In the genomic region with DNA sequence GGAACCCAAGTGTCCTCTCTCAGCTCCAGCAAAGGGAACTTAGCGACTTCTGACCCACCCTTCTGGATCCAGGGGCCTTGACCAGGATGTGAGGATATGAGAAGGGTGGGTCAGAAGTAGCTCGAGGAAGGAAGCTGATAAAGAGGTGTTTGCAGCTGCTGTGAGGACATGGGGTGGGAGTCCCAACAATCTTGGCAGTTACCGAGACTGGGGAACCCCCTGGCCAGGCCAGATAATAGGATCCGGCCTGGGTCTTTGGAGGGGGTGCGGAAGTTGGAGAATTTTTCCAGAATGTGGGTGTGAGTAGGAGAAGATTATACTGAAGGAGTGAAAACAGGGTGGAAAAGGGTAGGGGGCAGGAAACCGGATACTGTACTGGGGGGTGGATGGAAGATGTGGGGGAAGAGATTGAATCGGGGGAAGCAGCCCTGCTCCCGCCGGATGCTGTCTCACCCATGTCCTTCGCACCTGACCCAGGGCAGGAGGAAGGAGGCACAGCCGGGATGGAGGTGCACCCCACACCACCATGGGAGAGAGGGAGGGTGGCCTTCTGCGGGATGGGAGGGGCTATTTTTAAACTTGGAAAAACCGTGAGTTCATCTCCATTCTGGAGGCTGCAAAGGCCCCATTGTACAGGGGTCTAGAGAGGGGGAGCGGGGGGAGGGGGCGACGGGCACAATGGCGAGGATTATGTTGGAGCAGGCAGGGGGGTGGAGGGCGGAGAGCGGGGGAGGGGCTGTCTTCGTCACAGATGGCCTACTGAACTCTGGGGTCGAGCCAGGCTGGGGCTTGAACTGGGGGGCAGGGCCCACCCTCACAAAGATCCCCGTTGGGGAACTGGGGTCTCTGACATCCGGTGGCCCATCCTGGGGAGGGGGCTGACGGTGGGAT, we compare ENCODE assay signal across 8 cellular contexts. TPM values are rescaled to one million over a fixed set of nuclear protein-coding genes. Genes with fewer than 3 reads are reported as not detected.
A peak's percentile ranks its signal among the peaks of the same experiment; 100 is the strongest.
DNase-seq lines count a peak whose midpoint lies in the region; ATAC-seq and TF ChIP-seq lines count a peak whose summit lies in the region.

No MANE protein-coding gene starts in this region.

- H3K4ac ChIP-seq in mesenchymal stem cell (ENCODE audit: low read depth in 1 of 2, low read length in 2 of 2): no peak overlapping the region

- H3K36me3 ChIP-seq in breast epithelium: no peaks in the 10 kb centered on the region
- peaks cover 0 to 2% of the 10 kb centered on the region in 2 experiments for H3K36me3 ChIP-seq in mesenchymal stem cell (ENCODE audit: control insufficient read depth in 1 of 2, insufficient read depth in 2 of 2, low read depth in 1 of 2, low read length in 2 of 2)
- no peaks in the 10 kb centered on the region for H3K36me3 ChIP-seq in thymus (ENCODE audit: control insufficient read depth, insufficient read depth)

- H4K8ac ChIP-seq in mesenchymal stem cell (ENCODE audit: low read length): peak overlapping the region; percentile 87

- peaks cover 28% of the 10 kb centered on the region for H3K4me1 Mint-ChIP-seq in activated CD4-positive, alpha-beta T cell treated with anti-CD3 and anti-CD28 coated beads, Interleukin-2, amount 10 ng/mL, durations not matched to agents 24 days and 14 days

- H3K27ac ChIP-seq in breast epithelium (peak overlapping the region; percentile 90 to 96), mesenchymal stem cell (ENCODE audit: low read length, poor library complexity, severe bottlenecking) (no peak overlapping the region), thymus (ENCODE audit: low read depth) (peak overlapping the region; percentile 65)

- no peak overlapping the region for H3K23ac ChIP-seq in mesenchymal stem cell (ENCODE audit: low read length in 2 of 2)

- no peaks in the 10 kb centered on the region for H3K36me3 Mint-ChIP-seq in activated CD4-positive, alpha-beta T cell treated with anti-CD3 and anti-CD28 coated beads, Interleukin-2, amount 10 ng/mL, durations not matched to agents 24 days and 14 days (ENCODE audit: low read depth)

- peaks cover 5 to 15% of the 10 kb centered on the region in 2 donors for H3K4me1 ChIP-seq in breast epithelium
- H3K4me1 ChIP-seq in mesenchymal stem cell (ENCODE audit: control insufficient read depth, insufficient read depth, low read depth, low read length): peaks cover 50% of the 10 kb centered on the region
- peaks cover 28% of the 10 kb centered on the region for H3K4me1 ChIP-seq in thymus (ENCODE audit: control insufficient read depth, insufficient read depth, low read length)

- H3K4me3 Mint-ChIP-seq in activated CD4-positive, alpha-beta T cell treated with anti-CD3 and anti-CD28 coated beads, Interleukin-2, amount 10 ng/mL, durations not matched to agents 24 days and 14 days: peak overlapping the region; percentile 70

- intact Hi-C loops in activated CD4-positive, alpha-beta T cell treated with anti-CD3 and anti-CD28 coated beads, Interleukin-2, amount 10 ng/mL, durations not matched to agents 24 days and 14 days (cut with micrococcal nuclease): loop anchor here (2.0 to 5.0 kb wide), 5 partner anchors 57 to 253 kb away; partner anchors contain the start of genes ABCG4, CBL, DPAGT1 and VPS11
- intact Hi-C loops in breast epithelium (cut with DNase I; ENCODE audit: low total_unique reads): no loop called here

- DNase-seq in activated CD4-positive, alpha-beta T cell treated with anti-CD3 and anti-CD28 coated beads, Interleukin-2, amount 10 ng/mL, durations not matched to agents 24 days and 14 days: peak; percentile 58
- no peak for DNase-seq in activated CD4-positive, alpha-beta T cell treated with anti-CD3 and anti-CD28 coated beads, Interleukin-2, amount 50 U/mL, for 1 hour
- DNase-seq in breast epithelium (ENCODE audit: low spot score in 2 of 2) (no peak), mesenchymal stem cell (no peak), GF-D8 (lab: John Stamatoyannopoulos, UW) (no peak)

- H2BK15ac ChIP-seq in mesenchymal stem cell (ENCODE audit: low read depth, poor library complexity, severe bottlenecking): peak overlapping the region; percentile 99

- H3K9ac ChIP-seq in mesenchymal stem cell (ENCODE audit: low read length): peak overlapping the region; percentile 81

- H2AK5ac ChIP-seq in mesenchymal stem cell (ENCODE audit: low read length, severe bottlenecking): peak overlapping the region; percentile 18

- H2AFZ ChIP-seq in mesenchymal stem cell (ENCODE audit: low read depth, low read length): no peak overlapping the region

- no peak overlapping the region for H2BK5ac ChIP-seq in mesenchymal stem cell (ENCODE audit: low read depth, low read length, poor library complexity, severe bottlenecking)

- H3K9me3 Mint-ChIP-seq in activated CD4-positive, alpha-beta T cell treated with anti-CD3 and anti-CD28 coated beads, Interleukin-2, amount 10 ng/mL, durations not matched to agents 24 days and 14 days: no peaks in the 10 kb centered on the region

- H3K18ac ChIP-seq in mesenchymal stem cell (ENCODE audit: low read depth in 1 of 2, low read length in 2 of 2): peak overlapping the region; percentile 58 to 65

- peak overlapping the region; percentile 92 for H4K91ac ChIP-seq in mesenchymal stem cell (ENCODE audit: low read length)

- peak overlapping the region; percentile 42 to 81 (median 53) for H3K4me3 ChIP-seq in breast epithelium
- H3K4me3 ChIP-seq in mesenchymal stem cell (ENCODE audit: insufficient read depth in 1 of 2, low read depth in 1 of 2, low read length in 2 of 2): no peak overlapping the region
- no peak overlapping the region for H3K4me3 ChIP-seq in thymus (ENCODE audit: low read length)

- H3K4me2 ChIP-seq in mesenchymal stem cell (ENCODE audit: low read length, poor library complexity, severe bottlenecking): peak overlapping the region; percentile 90

- no peaks in the 10 kb centered on the region for H3K9me3 ChIP-seq in breast epithelium
- no peaks in the 10 kb centered on the region for H3K9me3 ChIP-seq in mesenchymal stem cell (ENCODE audit: control insufficient read depth, low read length)
- H3K9me3 ChIP-seq in thymus (ENCODE audit: control insufficient read depth): no peaks in the 10 kb centered on the region

- TF ChIP-seq CTCF in breast epithelium (IDR thresholded peaks at IDR 0.05): no peak

- peaks cover 10% of the 10 kb centered on the region for H3K79me1 ChIP-seq in mesenchymal stem cell (replicated peaks; ENCODE audit: low read length, poor library complexity, severe bottlenecking)

- WGBS in mesenchymal stem cell: 56% methylated on average over 24 of the region's 24 CpGs
- 67% methylated on average over 24 of the region's 24 CpGs for WGBS in thymus

- H3K14ac ChIP-seq in mesenchymal stem cell (ENCODE audit: low read length in 2 of 2): no peak overlapping the region

- peak overlapping the region; percentile 45 to 73 for H2BK12ac ChIP-seq in mesenchymal stem cell (ENCODE audit: low read length in 2 of 2)

- H2BK120ac ChIP-seq in mesenchymal stem cell (ENCODE audit: low read depth, low read length): peak overlapping the region; percentile 46

- H3K27ac Mint-ChIP-seq in activated CD4-positive, alpha-beta T cell treated with anti-CD3 and anti-CD28 coated beads, Interleukin-2, amount 10 ng/mL, durations not matched to agents 24 days and 14 days: peak overlapping the region; percentile 87

- H3K27me3 ChIP-seq in breast epithelium (peaks cover 0 to 3% of the 10 kb centered on the region in 2 donors), mesenchymal stem cell (ENCODE audit: control insufficient read depth in 1 of 2, insufficient read depth in 1 of 2, low read length in 2 of 2) (peaks cover 0 to 35% of the 10 kb centered on the region in 2 experiments), thymus (ENCODE audit: control insufficient read depth, insufficient read depth) (peaks cover 42% of the 10 kb centered on the region)

- ATAC-seq in GM19351 (IDR thresholded peaks at IDR 0.05; ENCODE audit: unreplicated experiment) (no peak), GM21717 (IDR thresholded peaks at IDR 0.05; ENCODE audit: unreplicated experiment) (no peak)

- no peak for TF ChIP-seq POLR2A in breast epithelium (IDR thresholded peaks at IDR 0.05)

- peaks cover 26% of the 10 kb centered on the region for H3K27me3 Mint-ChIP-seq in activated CD4-positive, alpha-beta T cell treated with anti-CD3 and anti-CD28 coated beads, Interleukin-2, amount 10 ng/mL, durations not matched to agents 24 days and 14 days

RNA-seq across cellular contexts. Expression of gene MCAM, which starts 3.0 kb away (rescaled TPM):
- 7.5 and 8.1 TPM in 2 replicates for total RNA-seq in activated CD4-positive, alpha-beta T cell treated with anti-CD3 and anti-CD28 coated beads, Interleukin-2, amount 10 ng/mL, durations not matched to agents 24 days and 14 days
- total RNA-seq in breast epithelium: 1,000 to 10,000 TPM in 1 of 3 donors, 100 to 1,000 TPM in 2; 170 to 1,725 (median 408) TPM
- 80.2 TPM for polyA plus RNA-seq in mesenchymal stem cell (2013, experiment 1 of 2)
- polyA plus RNA-seq in mesenchymal stem cell (2013, experiment 2 of 2): 77.3 TPM
- 54.4 TPM for polyA plus RNA-seq in thymus

RNA-seq across cellular contexts. Expression of gene RNF26, which starts 14.4 kb away (rescaled TPM):
- 26.5 and 26.8 TPM in 2 replicates for total RNA-seq in activated CD4-positive, alpha-beta T cell treated with anti-CD3 and anti-CD28 coated beads, Interleukin-2, amount 10 ng/mL, durations not matched to agents 24 days and 14 days
- total RNA-seq in breast epithelium: 10 to 100 TPM in 1 of 3 donors, 1 to 10 TPM in 2; 8.8 to 11.2 (median 9.7) TPM
- polyA plus RNA-seq in mesenchymal stem cell (2013, experiment 1 of 2): 30.2 TPM
- 30.5 TPM for polyA plus RNA-seq in mesenchymal stem cell (2013, experiment 2 of 2)
- polyA plus RNA-seq in thymus: 9.0 TPM

RNA-seq across cellular contexts. Expression of gene C1QTNF5, which starts 20.7 kb away (rescaled TPM):
- not detected in 2 replicates for total RNA-seq in activated CD4-positive, alpha-beta T cell treated with anti-CD3 and anti-CD28 coated beads, Interleukin-2, amount 10 ng/mL, durations not matched to agents 24 days and 14 days
- 10 to 100 TPM; 14.3 to 55.0 (median 38.0) TPM for total RNA-seq in breast epithelium
- polyA plus RNA-seq in mesenchymal stem cell (2013, experiment 1 of 2): 25.1 TPM
- polyA plus RNA-seq in mesenchymal stem cell (2013, experiment 2 of 2): 26.5 TPM
- 8.6 TPM for polyA plus RNA-seq in thymus

RNA-seq across cellular contexts. Expression of gene MFRP, which starts 26.6 kb away (rescaled TPM):
- not detected in 2 replicates for total RNA-seq in activated CD4-positive, alpha-beta T cell treated with anti-CD3 and anti-CD28 coated beads, Interleukin-2, amount 10 ng/mL, durations not matched to agents 24 days and 14 days
- under 1 TPM in 1 of 3 donors, not detected in 2; 0.16 TPM for total RNA-seq in breast epithelium
- not detected for polyA plus RNA-seq in mesenchymal stem cell (2013, experiment 1 of 2)
- polyA plus RNA-seq in mesenchymal stem cell (2013, experiment 2 of 2): not detected
- 0.05 TPM for polyA plus RNA-seq in thymus

Comparison
In these comparisons a context has a peak if more than half of its experiments do, and no peak if none do; other contexts are left out.
1. H3K4me3 ChIP-seq: peak in breast epithelium (3 of 3); none in mesenchymal stem cell (0 of 2) and thymus (single experiment).
2. RNA of gene MCAM, which starts 3.0 kb away (total RNA-seq): 170 to 1,725 TPM in breast epithelium; 7.5 to 8.1 TPM in activated CD4-positive, alpha-beta T cell treated with anti-CD3 and anti-CD28 coated beads, Interleukin-2, amount 10 ng/mL, durations not matched to agents 24 days and 14 days; every median in the first group is over 10 times any median in the second.
3. RNA of gene C1QTNF5, which starts 20.7 kb away (total RNA-seq): 14.3 to 55.0 TPM in breast epithelium; not detected in activated CD4-positive, alpha-beta T cell treated with anti-CD3 and anti-CD28 coated beads, Interleukin-2, amount 10 ng/mL, durations not matched to agents 24 days and 14 days; every median in the first group is over 10 times any median in the second.